ENCODE assay signal across 8 cellular contexts in the genomic region with DNA sequence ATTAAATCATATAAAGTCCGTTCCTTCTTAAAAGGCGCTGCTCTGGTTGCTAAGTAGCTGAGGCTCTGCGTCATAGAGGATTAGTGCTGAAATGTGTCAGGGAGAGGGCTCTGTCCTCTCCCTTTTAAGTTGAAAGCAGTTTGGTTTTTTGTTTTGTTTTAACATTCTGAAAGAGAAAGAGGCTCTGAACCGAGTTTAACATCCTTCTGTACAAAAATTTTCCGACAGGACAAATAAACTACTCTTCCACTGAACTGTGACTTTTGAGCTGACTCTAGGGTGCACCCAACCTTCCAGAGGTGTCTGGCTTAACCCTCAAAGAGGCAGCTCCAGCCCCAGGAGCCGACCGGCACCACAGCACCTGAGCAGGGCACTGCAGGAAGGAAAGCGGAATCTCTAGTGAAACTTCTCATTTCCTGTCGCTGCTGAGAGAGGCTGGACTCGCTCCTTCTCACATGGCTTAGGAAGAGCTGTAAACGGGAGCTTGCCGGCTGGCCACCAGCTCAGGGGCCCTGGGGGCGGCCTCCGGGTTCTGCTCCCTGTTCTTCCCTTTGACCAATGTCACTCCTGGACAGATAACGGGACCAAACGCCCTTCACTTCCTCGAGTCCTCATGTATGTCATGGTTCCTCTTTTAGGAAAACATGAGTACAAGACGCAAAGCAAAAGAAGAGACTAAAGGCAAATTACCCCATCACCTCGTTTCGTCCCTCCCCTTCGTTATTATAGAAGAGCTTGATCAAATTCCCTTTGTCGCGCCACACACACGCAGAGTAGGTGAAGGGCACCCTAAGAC. TPM values are rescaled to one million over a fixed set of nuclear protein-coding genes. Genes with fewer than 3 reads are reported as not detected.
A peak's percentile ranks its signal among the peaks of the same experiment; 100 is the strongest.
DNase-seq lines count a peak whose midpoint lies in the region; ATAC-seq, FAIRE-seq and TF ChIP-seq lines count a peak whose summit lies in the region.

No MANE protein-coding gene starts in this region.

- H3K9me3 ChIP-seq in K562 (replicated peaks; ENCODE audit: control insufficient read depth, insufficient read depth, low read depth, low read length): no peaks in the 10 kb centered on the region

- TF ChIP-seq EP300 in K562 (IDR thresholded peaks at IDR 0.05; ENCODE audit: low read length): no peak

- peaks cover 2 to 21% (median 17%) of the 10 kb centered on the region in 3 donors for H3K27me3 Mint-ChIP-seq in immature natural killer cell (ENCODE audit: low read depth in 3 of 3)

- H3K9me1 ChIP-seq in K562 (ENCODE audit: control insufficient read depth, insufficient read depth, low read length): no peaks in the 10 kb centered on the region

- ATAC-seq in HG03060 (IDR thresholded peaks at IDR 0.05; ENCODE audit: low read depth, unreplicated experiment) (peak; percentile 79), K562 (no peak; the same call in 2 of the 3 replicates)

- H3K27ac ChIP-seq in K562 (ENCODE audit: extremely low read depth, low read depth, low read length): no peak overlapping the region

- in situ Hi-C loops in K562 (cut with MboI): no loop called here

- H3K4me1 Mint-ChIP-seq in immature natural killer cell: peaks cover 11 to 48% of the 10 kb centered on the region in 2 donors

- no peaks in the 10 kb centered on the region for H3K36me3 ChIP-seq in K562 (ENCODE audit: control insufficient read depth, insufficient read depth, low read length)

- peak overlapping the region; percentile 93 to 99 (median 98) for H3K27ac Mint-ChIP-seq in immature natural killer cell

- intact Hi-C loops in K562 (cut with micrococcal nuclease): loop anchor here (5.0 kb wide), 1 partner anchor 89 kb away; no protein-coding TSS in a partner anchor

- peaks cover 14 to 34% of the 10 kb centered on the region in 2 experiments; a peak in 4 of 5 replicates for H3K27me3 ChIP-seq in K562 (ENCODE audit: control insufficient read depth in 2 of 2, insufficient read depth in 2 of 2, low read length in 2 of 2)

- TF ChIP-seq POLR2A in K562 (conservative IDR thresholded peaks at IDR 0.05): no peak

- H3K4me2 ChIP-seq in K562 (ENCODE audit: insufficient read depth, low read length): no peak overlapping the region

- H3K79me2 ChIP-seq in K562 (ENCODE audit: control insufficient read depth, insufficient read depth, low read length): no peaks in the 10 kb centered on the region

- peak; percentile 52 for FAIRE-seq in K562 (lab: Jason Lieb, UNC)

- TF ChIP-seq RAD21 in K562 (CRISPR knock-in tag; conservative IDR thresholded peaks at IDR 0.05 in 1 of 2, IDR thresholded peaks at IDR 0.05 in 1 of 2): no peak

- WGBS in K562 (ENCODE audit: insufficient coverage, low coverage, missing lambda C conversion rate): 1% methylated on average over 24 of the region's 24 CpGs

- CTCF ChIA-PET in K562 (lab: Yijun Ruan, JAX; ENCODE audit: low intra/inter-chr PET ratio): no interaction called here

- H3K4me1 ChIP-seq in K562 (replicated peaks in 1 of 2; ENCODE audit: control insufficient read depth in 2 of 2, insufficient read depth in 2 of 2, low read length in 2 of 2): peaks cover 0 to 9% of the 10 kb centered on the region in 2 experiments; a peak in 1 of 5 replicates

- TF ChIP-seq CTCF in K562 (IDR thresholded peaks at IDR 0.05 in 2 of 3, conservative IDR thresholded peaks at IDR 0.05 in 1 of 3; ENCODE audit: insufficient read depth in 2 of 3, low read depth in 1 of 3, low read length in 3 of 3): no peak

- no TSS peak for BruUV-seq in K562 (replicated peaks; lab: Mats Ljungman, UMichigan)

- no peak overlapping the region for H3K9ac ChIP-seq in K562 (ENCODE audit: insufficient read depth in 1 of 2, low read depth in 2 of 2, low read length in 2 of 2)

- H3K4me3 ChIP-seq in K562: no peak overlapping the region

- H3K4me3 Mint-ChIP-seq in immature natural killer cell: peak overlapping the region; percentile 96 to 100 (median 100)

- peak; percentile 36 for DNase-seq in NCI-H82 (lab: John Stamatoyannopoulos, UW)
- DNase-seq in NCI-H82 treated with DMSO at 0.1 percent for 48 hours (lab: John Stamatoyannopoulos, UW; ENCODE audit: unreplicated experiment): no peak
- DNase-seq in SKM-1 (lab: John Stamatoyannopoulos, UW; ENCODE audit: unreplicated experiment): peak; percentile 47
- DNase-seq in K562 (ENCODE audit: extremely low read depth in 1 of 4, low spot score in 3 of 4): no peak
- DNase-seq in immature natural killer cell: peak; percentile 68 to 74 (median 68)
- DNase-seq in stimulated activated CD4-positive, alpha-beta T cell treated with anti-CD3 and anti-CD28 coated beads, Interleukin-12 subunit alpha, Interleukin-12 subunit beta, amount 100 ng/mL, for 48 hours (ENCODE audit: low read depth in 2 of 3, low spot score in 1 of 3): peak in 2 of 3 donors; percentile 17 to 33
- no peak for DNase-seq in NK-92 treated with Interleukin-12 subunit alpha and Interleukin-12 subunit beta, amount 100 ng/mL, for 24 hours (lab: John Stamatoyannopoulos, UW)

- H3K9me3 Mint-ChIP-seq in immature natural killer cell: no peaks in the 10 kb centered on the region

- POLR2A ChIA-PET in K562 (lab: Yijun Ruan, JAX): interaction anchor here (1.1 kb wide), 1 partner anchor 19 kb away, joined by 3 read pairs; no protein-coding TSS in a partner anchor

- no peaks in the 10 kb centered on the region for H4K20me1 ChIP-seq in K562 (replicated peaks; ENCODE audit: control insufficient read depth, insufficient read depth, low read length)

- H2AFZ ChIP-seq in K562 (ENCODE audit: low read depth, low read length): no peak overlapping the region

- H3K36me3 Mint-ChIP-seq in immature natural killer cell: peaks cover 0 to 3% (median 0%) of the 10 kb centered on the region in 3 donors

TF ChIP-seq in K562, 482 proteins besides CTCF, POLR2A, EP300 and RAD21 (continues in another document):
- TF ChIP-seq ATF1 (CRISPR knock-in tag; IDR thresholded peaks at IDR 0.05) (no peak), ATF1 (tag; IDR thresholded peaks at IDR 0.05) (no peak), NFE2L1 (tag; IDR thresholded peaks at IDR 0.05; ENCODE audit: borderline replicate concordance, low read depth) (no peak)

RNA-seq across cellular contexts. Expression of gene VAV3, which starts 1.2 kb away (rescaled TPM):
- not detected in 2 replicates for total RNA-seq in K562 (2011; cell fraction: chromatin; rRNA removed; ENCODE audit: low replicate concordance)
- total RNA-seq in K562 (2011; cell fraction: nucleolus; rRNA removed): not detected in 2 replicates
- not detected in 2 replicates for total RNA-seq in K562 (2011; cell fraction: nucleoplasm; rRNA removed)
- not detected in 2 replicates for total RNA-seq in K562 (2014; rRNA removed)
- not detected in 2 replicates for total RNA-seq in K562 (2014; rRNA removed; fragmentation: Illumina TruSeq; extraction: Trizol)
- total RNA-seq in K562 (2015; rRNA removed; fragmentation: Illumina TruSeq; extraction: Trizol): not detected in 2 replicates
- not detected in 2 replicates for total RNA-seq in K562 (2021)
- not detected in 2 replicates for polyA plus RNA-seq in K562 (2011; rRNA removed)
- not detected in 2 replicates for polyA plus RNA-seq in K562 (2011; cell fraction: cytosol; rRNA removed)
- not detected in 2 replicates for polyA plus RNA-seq in K562 (2011; cell fraction: nucleus; rRNA removed)
- 0.07 TPM in 1 of 2 replicates, not detected in the other for polyA plus RNA-seq in K562 (2012)
- not detected in 2 replicates for polyA plus RNA-seq in K562 (2014; fragmentation: Illumina TruSeq; extraction: Trizol)
- polyA plus RNA-seq in K562 (2014; fragmentation: Nextera tagmentation; extraction: Ambion mirVana): not detected
- polyA plus RNA-seq in K562 (2014; rRNA removed): not detected in 2 replicates
- not detected in 2 replicates for polyA minus RNA-seq in K562 (2011; rRNA and poly(A)+ RNA removed)
- polyA minus RNA-seq in K562 (2011; cell fraction: cytosol; rRNA and poly(A)+ RNA removed): not detected in 2 replicates
- polyA minus RNA-seq in K562 (2011; cell fraction: nucleus; rRNA and poly(A)+ RNA removed): not detected in 2 replicates
- 10 to 100 TPM; 17.6 to 19.4 (median 18.8) TPM for polyA plus RNA-seq in immature natural killer cell

Comparison
In these comparisons a context has a peak if more than half of its experiments do, and no peak if none do; other contexts are left out.
1. DNase-seq: peak in NCI-H82 (single experiment), SKM-1 (single experiment), immature natural killer cell (3 of 3) and stimulated activated CD4-positive, alpha-beta T cell treated with anti-CD3 and anti-CD28 coated beads, Interleukin-12 subunit alpha, Interleukin-12 subunit beta, amount 100 ng/mL, for 48 hours (2 of 3); none in NCI-H82 treated with DMSO at 0.1 percent for 48 hours (single experiment), K562 (0 of 4) and NK-92 treated with Interleukin-12 subunit alpha and Interleukin-12 subunit beta, amount 100 ng/mL, for 24 hours (single experiment).
2. RNA of gene VAV3, which starts 1.2 kb away (polyA plus RNA-seq): 17.6 to 19.4 TPM in immature natural killer cell; 0.07 TPM in K562; every median in the first group is over 10 times any median in the second.